1 cellular context compared by ENCODE assay signal in the genomic region with DNA sequence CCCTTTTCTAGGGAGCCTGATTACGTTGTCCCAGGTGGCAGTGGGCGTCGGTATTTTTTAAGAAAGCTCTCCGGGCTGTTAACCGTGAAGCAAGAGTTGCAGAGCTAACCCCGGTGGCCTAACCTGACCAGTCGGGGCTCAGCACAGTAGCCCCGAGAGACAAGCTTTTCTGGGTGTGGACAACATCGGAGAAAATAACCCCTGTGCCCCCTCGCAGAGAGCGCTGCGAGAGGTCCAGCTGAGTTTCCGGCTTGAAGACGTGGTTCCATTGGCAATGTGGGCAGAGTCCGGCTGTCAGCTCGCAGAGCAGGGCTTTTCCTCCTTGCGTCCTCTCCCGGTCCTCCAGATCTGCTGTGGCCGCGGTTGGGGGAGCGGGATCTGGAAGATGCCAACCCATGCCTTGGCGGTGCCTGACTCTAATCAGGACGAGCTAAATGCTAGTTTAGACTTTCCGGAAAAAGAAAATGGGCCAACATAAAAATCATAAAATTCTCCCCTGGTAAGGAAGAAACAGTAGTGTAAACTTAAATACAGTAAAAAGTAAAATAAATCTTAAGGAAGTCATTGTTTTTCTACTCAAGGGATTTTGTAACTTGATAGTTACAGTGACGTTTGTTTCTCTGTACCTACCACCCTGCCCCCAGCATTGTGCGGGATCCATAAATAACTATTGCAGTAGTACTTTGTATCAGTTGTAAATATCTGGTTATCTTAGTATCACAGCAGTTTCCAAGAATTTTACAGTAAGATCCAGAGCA.
TF ChIP-seq lines count a peak whose summit lies in the region.

No MANE protein-coding gene starts in this region.

TF ChIP-seq in HepG2, 621 proteins besides CTCF, POLR2A, EP300 and RAD21 (continued from another document):
- no peak for TF ChIP-seq USF2 (IDR thresholded peaks at IDR 0.05; ENCODE audit: low read depth, low read length)
- TF ChIP-seq USF2 (CRISPR knock-in tag; IDR thresholded peaks at IDR 0.05; ENCODE audit: borderline replicate concordance), result peak; percentile 44; the same call in 1 of the 2 replicates
- no peak for TF ChIP-seq AFF4 (CRISPR knock-in tag; IDR thresholded peaks at IDR 0.05)
- no peak for TF ChIP-seq ZFP62 (CRISPR knock-in tag; IDR thresholded peaks at IDR 0.05)
- 0 out of 2 replicates have a peak, but pooled peaks have one; percentile 10 for TF ChIP-seq PCBP1 (IDR thresholded peaks at IDR 0.05; ENCODE audit: borderline replicate concordance, low read depth, low read length)
- TF ChIP-seq HNF1B (CRISPR knock-in tag; IDR thresholded peaks at IDR 0.05), result no peak
- TF ChIP-seq, protein P1, sequence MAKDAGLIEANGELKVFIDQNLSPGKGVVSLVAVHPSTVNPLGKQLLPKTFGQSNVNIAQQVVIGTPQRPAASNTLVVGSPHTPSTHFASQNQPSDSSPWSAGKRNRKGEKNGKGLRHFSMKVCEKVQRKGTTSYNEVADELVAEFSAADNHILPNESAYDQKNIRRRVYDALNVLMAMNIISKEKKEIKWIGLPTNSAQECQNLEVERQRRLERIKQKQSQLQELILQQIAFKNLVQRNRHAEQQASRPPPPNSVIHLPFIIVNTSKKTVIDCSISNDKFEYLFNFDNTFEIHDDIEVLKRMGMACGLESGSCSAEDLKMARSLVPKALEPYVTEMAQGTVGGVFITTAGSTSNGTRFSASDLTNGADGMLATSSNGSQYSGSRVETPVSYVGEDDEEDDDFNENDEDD (CRISPR knock-in tag; IDR thresholded peaks at IDR 0.05; ENCODE audit: borderline replicate concordance), result no peak
- TF ChIP-seq, protein P2, sequence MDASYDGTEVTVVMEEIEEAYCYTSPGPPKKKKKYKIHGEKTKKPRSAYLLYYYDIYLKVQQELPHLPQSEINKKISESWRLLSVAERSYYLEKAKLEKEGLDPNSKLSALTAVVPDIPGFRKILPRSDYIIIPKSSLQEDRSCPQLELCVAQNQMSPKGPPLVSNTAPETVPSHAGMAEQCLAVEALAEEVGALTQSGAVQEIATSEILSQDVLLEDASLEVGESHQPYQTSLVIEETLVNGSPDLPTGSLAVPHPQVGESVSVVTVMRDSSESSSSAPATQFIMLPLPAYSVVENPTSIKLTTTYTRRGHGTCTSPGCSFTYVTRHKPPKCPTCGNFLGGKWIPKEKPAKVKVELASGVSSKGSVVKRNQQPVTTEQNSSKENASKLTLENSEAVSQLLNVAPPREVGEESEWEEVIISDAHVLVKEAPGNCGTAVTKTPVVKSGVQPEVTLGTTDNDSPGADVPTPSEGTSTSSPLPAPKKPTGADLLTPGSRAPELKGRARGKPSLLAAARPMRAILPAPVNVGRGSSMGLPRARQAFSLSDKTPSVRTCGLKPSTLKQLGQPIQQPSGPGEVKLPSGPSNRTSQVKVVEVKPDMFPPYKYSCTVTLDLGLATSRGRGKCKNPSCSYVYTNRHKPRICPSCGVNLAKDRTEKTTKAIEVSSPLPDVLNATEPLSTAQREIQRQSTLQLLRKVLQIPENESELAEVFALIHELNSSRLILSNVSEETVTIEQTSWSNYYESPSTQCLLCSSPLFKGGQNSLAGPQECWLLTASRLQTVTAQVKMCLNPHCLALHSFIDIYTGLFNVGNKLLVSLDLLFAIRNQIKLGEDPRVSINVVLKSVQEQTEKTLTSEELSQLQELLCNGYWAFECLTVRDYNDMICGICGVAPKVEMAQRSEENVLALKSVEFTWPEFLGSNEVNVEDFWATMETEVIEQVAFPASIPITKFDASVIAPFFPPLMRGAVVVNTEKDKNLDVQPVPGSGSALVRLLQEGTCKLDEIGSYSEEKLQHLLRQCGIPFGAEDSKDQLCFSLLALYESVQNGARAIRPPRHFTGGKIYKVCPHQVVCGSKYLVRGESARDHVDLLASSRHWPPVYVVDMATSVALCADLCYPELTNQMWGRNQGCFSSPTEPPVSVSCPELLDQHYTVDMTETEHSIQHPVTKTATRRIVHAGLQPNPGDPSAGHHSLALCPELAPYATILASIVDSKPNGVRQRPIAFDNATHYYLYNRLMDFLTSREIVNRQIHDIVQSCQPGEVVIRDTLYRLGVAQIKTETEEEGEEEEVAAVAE (CRISPR knock-in tag; IDR thresholded peaks at IDR 0.05; ENCODE audit: borderline replicate concordance), result no peak
- no peak for TF ChIP-seq DNMT1 (CRISPR knock-in tag; IDR thresholded peaks at IDR 0.05)
